8 cellular contexts compared by ENCODE assay signal in genomic region chr14:91417983-91418386, GRCh38. TPM values are rescaled to one million over a fixed set of nuclear protein-coding genes. Genes with fewer than 3 reads are reported as not detected.
DNase-seq lines count a peak whose midpoint lies in the region; ATAC-seq, FAIRE-seq and TF ChIP-seq lines count a peak whose summit lies in the region.

No MANE protein-coding gene starts in this region.

- H3K4me3 Mint-ChIP-seq in CD8-positive, alpha-beta T cell, result peak overlapping the region; percentile 80

- POLR2A ChIA-PET in CD8-positive, alpha-beta T cell (lab: Charles Lee), result interaction anchor here (0.6 to 9.5 kb wide), 19 partner anchors 9 to 1035 kb away, joined by 3 to 168 read pairs (median 5); partner anchors contain the start of gene GPR68

- no peaks in the 10 kb centered on the region for H3K27me3 Mint-ChIP-seq in CD8-positive, alpha-beta T cell (ENCODE audit: low read depth)

- intact Hi-C loops in CD8-positive, alpha-beta T cell (cut with DNase I, micrococcal nuclease), result loop anchor here (1.0 to 10.0 kb wide), 11 partner anchors 13 to 457 kb away; partner anchors contain the start of gene GPR68 (in 1 of the 2)

- H3K36me3 Mint-ChIP-seq in CD8-positive, alpha-beta T cell, result peaks cover 38% of the 10 kb centered on the region

- no peak for TF ChIP-seq CTCF in CD8-positive, alpha-beta T cell (IDR thresholded peaks at IDR 0.05)

- H3K9me3 Mint-ChIP-seq in CD8-positive, alpha-beta T cell, result no peaks in the 10 kb centered on the region

- CTCF ChIA-PET in CD8-positive, alpha-beta T cell (lab: Charles Lee), result interaction anchor here (0.7 to 11.8 kb wide), 23 partner anchors 9 to 567 kb away, joined by 3 to 163 read pairs (median 7); no protein-coding TSS in a partner anchor

- H3K36me3 ChIP-seq in CD8-positive, alpha-beta T cell (ENCODE audit: insufficient read depth, low read length), result peaks cover 7% of the 10 kb centered on the region
- no peaks in the 10 kb centered on the region for H3K36me3 ChIP-seq in small intestine (ENCODE audit: control insufficient read depth in 2 of 2, insufficient read depth in 2 of 2, low read length in 2 of 2)

- DNase-seq in CD8-positive, alpha-beta T cell, result peak; percentile 50 to 83 (median 61)
- DNase-seq in OCI-M1 (lab: John Stamatoyannopoulos, UW) (peak; percentile 66), small intestine (peak; percentile 67), amniotic stem cell (lab: John Stamatoyannopoulos, UW) (no peak)
- DNase-seq in activated naive CD4-positive, alpha-beta T cell treated with anti-CD3 and anti-CD28 coated beads, Interleukin-2, amount 50 U/mL, for 16 hours, result peak; percentile 78

- WGBS in small intestine, 3 donors, result 0 to 1% (median 0%) methylated on average over 22 to 53 of the region's 53 CpGs

- H3K27me3 ChIP-seq in CD8-positive, alpha-beta T cell (ENCODE audit: insufficient read depth, low read length), result no peaks in the 10 kb centered on the region
- H3K27me3 ChIP-seq in small intestine (ENCODE audit: control insufficient read depth in 2 of 2, insufficient read depth in 2 of 2, low read length in 2 of 2), result no peaks in the 10 kb centered on the region

- no peak for FAIRE-seq in small intestine (lab: Jason Lieb, UNC)

- peak overlapping the region; percentile 19 for H3K27ac ChIP-seq in CD8-positive, alpha-beta T cell (ENCODE audit: low read depth, low read length)
- H3K27ac ChIP-seq in small intestine (ENCODE audit: low read depth in 1 of 2, low read length in 1 of 2), result peak overlapping the region in 1 of 2 donors; percentile 71

- ATAC-seq in CD8-positive, alpha-beta T cell, result peak; percentile 25
- peak; percentile 53 for ATAC-seq in GM19324 (IDR thresholded peaks at IDR 0.05; ENCODE audit: low FRiP score, unreplicated experiment)
- ATAC-seq in HG03354 (IDR thresholded peaks at IDR 0.05; ENCODE audit: poor library complexity, severe bottlenecking, unreplicated experiment), result peak; percentile 22

- peaks cover 34% of the 10 kb centered on the region for H3K4me1 ChIP-seq in CD8-positive, alpha-beta T cell (ENCODE audit: insufficient read depth, low read length)
- peaks cover 3 to 9% of the 10 kb centered on the region in 2 donors for H3K4me1 ChIP-seq in small intestine (ENCODE audit: control insufficient read depth in 2 of 2, insufficient read depth in 1 of 2, low read depth in 1 of 2, low read length in 1 of 2)

- H3K4me3 ChIP-seq in CD8-positive, alpha-beta T cell (ENCODE audit: low read depth, low read length), result peak overlapping the region; percentile 47
- H3K4me3 ChIP-seq in iPS-11a (ENCODE audit: low read depth, low read length), result peak overlapping the region; percentile 33
- H3K4me3 ChIP-seq in small intestine (ENCODE audit: low read depth in 1 of 2, low read length in 2 of 2), result peak overlapping the region; percentile 20 to 92

- peak overlapping the region; percentile 92 for H3K27ac Mint-ChIP-seq in CD8-positive, alpha-beta T cell

- no peaks in the 10 kb centered on the region for H3K9me3 ChIP-seq in CD8-positive, alpha-beta T cell (ENCODE audit: low read length)
- no peaks in the 10 kb centered on the region for H3K9me3 ChIP-seq in small intestine (ENCODE audit: control insufficient read depth, low read depth)

- H3K4me1 Mint-ChIP-seq in CD8-positive, alpha-beta T cell (ENCODE audit: low read depth), result peaks cover 45% of the 10 kb centered on the region

RNA-seq across cellular contexts. Expression of gene CCDC88C, which starts 0.4 kb away (rescaled TPM):
- 100 to 1,000 TPM; 266 to 273 TPM for total RNA-seq in CD8-positive, alpha-beta T cell
- polyA plus RNA-seq in small intestine, result 10 to 100 TPM; 13.2 to 20.5 (median 16.1) TPM
